16 cellular contexts compared by ENCODE assay signal in genomic region chr1:12398135-12398450, GRCh38.
A peak's percentile ranks its signal among the peaks of the same experiment; 100 is the strongest.
DNase-seq lines count a peak whose midpoint lies in the region; ATAC-seq and TF ChIP-seq lines count a peak whose summit lies in the region.
"Had no signal": no experiment of that assay in that cellular context is flagged by ENCODE, and none has a peak within 500 bp of the region (broad histone marks: within the 10 kb centered on the region; RNA-seq: fewer than 3 reads in every experiment).

No MANE protein-coding gene starts in this region.

- intact Hi-C loops in activated CD8-positive, alpha-beta T cell treated with anti-CD3 and anti-CD28 coated beads for 36 hours (cut with micrococcal nuclease), result no loop called here
- intact Hi-C loops in activated T-helper 1 cell treated with anti-CD3 and anti-CD28 coated beads, Interleukin-12 subunit alpha, Interleukin-12 subunit beta, Interleukin-2, Interleukin-4 antibody, amounts not matched to agents 30 ng/mL and 10 ng/mL and 1 ng/mL, durations not matched to agents 14 hours and 24 hours and 36 hours (cut with micrococcal nuclease), result no loop called here
- intact Hi-C loops in naive thymus-derived CD4-positive, alpha-beta T cell (cut with micrococcal nuclease), result no loop called here
- intact Hi-C loops in vagina (cut with DNase I), result no loop called here

- H3K9me3 ChIP-seq in CD4-positive, CD25-positive, alpha-beta regulatory T cell (ENCODE audit: control insufficient read depth in 2 of 2, low read length in 2 of 2), result no peaks in the 10 kb centered on the region
- H3K9me3 ChIP-seq in naive thymus-derived CD4-positive, alpha-beta T cell (ENCODE audit: control insufficient read depth in 2 of 3, low read length in 3 of 3), result no peaks in the 10 kb centered on the region
- H3K9me3 ChIP-seq in vagina, result no peaks in the 10 kb centered on the region

- no peak for ATAC-seq in activated CD8-positive, alpha-beta T cell treated with anti-CD3 and anti-CD28 coated beads, Interleukin-2, amount 10 ng/mL, durations not matched to agents 7 days and 5 days
- ATAC-seq in activated CD8-positive, alpha-beta T cell treated with anti-CD3 and anti-CD28 coated beads for 36 hours, result no peak
- ATAC-seq in CD4-positive, CD25-positive, alpha-beta regulatory T cell (ENCODE audit: low read depth in 2 of 2), result no peak
- no peak for ATAC-seq in naive thymus-derived CD4-positive, alpha-beta T cell
- ATAC-seq in GM19397 (IDR thresholded peaks at IDR 0.05; ENCODE audit: unreplicated experiment), result no peak

- DNase-seq in activated CD8-positive, alpha-beta T cell treated with anti-CD3 and anti-CD28 coated beads, Interleukin-2, amount 10 ng/mL, durations not matched to agents 7 days and 5 days, result no peak
- DNase-seq in activated CD8-positive, alpha-beta T cell treated with anti-CD3 and anti-CD28 coated beads for 36 hours, result no peak
- no peak for DNase-seq in CD4-positive, CD25-positive, alpha-beta regulatory T cell
- no peak for DNase-seq in activated T-helper 1 cell treated with anti-CD3 and anti-CD28 coated beads, Interleukin-12 subunit alpha, Interleukin-12 subunit beta, Interleukin-2, Interleukin-4 antibody, amounts not matched to agents 30 ng/mL and 10 ng/mL and 1 ng/mL, durations not matched to agents 14 hours and 24 hours and 36 hours (ENCODE audit: low spot score)
- no peak for DNase-seq in naive thymus-derived CD4-positive, alpha-beta T cell
- DNase-seq in vagina (ENCODE audit: extremely low spot score in 2 of 2), result no peak
- DNase-seq: DMS53; NCI-H1417; NCI-H2029; NCI-H2171; NCI-H446; NK-92 treated with Interleukin-12 subunit alpha and Interleukin-12 subunit beta, amount 100 ng/mL, for 24 hours; OCI-M1; RPMI8226 had no signal

- H3K4me3 ChIP-seq in CD4-positive, CD25-positive, alpha-beta regulatory T cell (ENCODE audit: low read depth, low read length), result no peak overlapping the region
- H3K4me3 ChIP-seq in naive thymus-derived CD4-positive, alpha-beta T cell (ENCODE audit: low read length), result no peak overlapping the region
- no peak overlapping the region for H3K4me3 ChIP-seq in vagina

- no peak for TF ChIP-seq POLR2A in vagina (IDR thresholded peaks at IDR 0.05)

- no peaks in the 10 kb centered on the region for H3K27me3 ChIP-seq in CD4-positive, CD25-positive, alpha-beta regulatory T cell (ENCODE audit: control insufficient read depth, insufficient read depth, low read length)
- H3K27me3 ChIP-seq in naive thymus-derived CD4-positive, alpha-beta T cell (ENCODE audit: control insufficient read depth in 2 of 2, insufficient read depth in 2 of 2, low read length in 2 of 2), result no peaks in the 10 kb centered on the region
- no peaks in the 10 kb centered on the region for H3K27me3 ChIP-seq in vagina

- peaks cover 45% of the 10 kb centered on the region for H3K36me3 Mint-ChIP-seq in activated CD8-positive, alpha-beta T cell treated with anti-CD3 and anti-CD28 coated beads, Interleukin-2, amount 10 ng/mL, durations not matched to agents 7 days and 5 days (ENCODE audit: low read depth)
- H3K36me3 Mint-ChIP-seq in activated CD8-positive, alpha-beta T cell treated with anti-CD3 and anti-CD28 coated beads for 36 hours (ENCODE audit: low read depth), result peaks cover 4% of the 10 kb centered on the region
- peaks cover 28% of the 10 kb centered on the region for H3K36me3 Mint-ChIP-seq in CD4-positive, CD25-positive, alpha-beta regulatory T cell
- peaks cover 31% of the 10 kb centered on the region for H3K36me3 Mint-ChIP-seq in activated T-helper 1 cell treated with anti-CD3 and anti-CD28 coated beads, Interleukin-12 subunit alpha, Interleukin-12 subunit beta, Interleukin-2, Interleukin-4 antibody, amounts not matched to agents 30 ng/mL and 10 ng/mL and 1 ng/mL, durations not matched to agents 14 hours and 24 hours and 36 hours (ENCODE audit: low read depth)
- H3K36me3 Mint-ChIP-seq in naive thymus-derived CD4-positive, alpha-beta T cell, result peaks cover 0 to 48% (median 39%) of the 10 kb centered on the region in 5 donors

- POLR2A ChIA-PET in activated CD8-positive, alpha-beta T cell treated with anti-CD3 and anti-CD28 coated beads, Interleukin-2, amount 10 ng/mL, durations not matched to agents 7 days and 5 days (lab: Charles Lee), result no interaction called here
- POLR2A ChIA-PET in activated CD8-positive, alpha-beta T cell treated with anti-CD3 and anti-CD28 coated beads for 36 hours (lab: Charles Lee), result interaction anchor here (1.0 kb wide), 2 partner anchors 23 to 222 kb away, joined by 3 read pairs; no protein-coding TSS in a partner anchor
- POLR2A ChIA-PET in naive thymus-derived CD4-positive, alpha-beta T cell (lab: Charles Lee), result interaction anchor here (0.8 to 1.0 kb wide), 2 partner anchors 58 to 64 kb away, joined by 4 read pairs; no protein-coding TSS in a partner anchor

- peaks cover 10% of the 10 kb centered on the region for H3K9me3 Mint-ChIP-seq in activated CD8-positive, alpha-beta T cell treated with anti-CD3 and anti-CD28 coated beads, Interleukin-2, amount 10 ng/mL, durations not matched to agents 7 days and 5 days (ENCODE audit: insufficient read depth)
- H3K9me3 Mint-ChIP-seq in activated CD8-positive, alpha-beta T cell treated with anti-CD3 and anti-CD28 coated beads for 36 hours, result no peaks in the 10 kb centered on the region
- peaks cover 0 to 1% (median 0%) of the 10 kb centered on the region in 7 donors for H3K9me3 Mint-ChIP-seq in CD4-positive, CD25-positive, alpha-beta regulatory T cell
- peaks cover 5% of the 10 kb centered on the region for H3K9me3 Mint-ChIP-seq in activated T-helper 1 cell treated with anti-CD3 and anti-CD28 coated beads, Interleukin-12 subunit alpha, Interleukin-12 subunit beta, Interleukin-2, Interleukin-4 antibody, amounts not matched to agents 30 ng/mL and 10 ng/mL and 1 ng/mL, durations not matched to agents 14 hours and 24 hours and 36 hours
- no peaks in the 10 kb centered on the region for H3K9me3 Mint-ChIP-seq in naive thymus-derived CD4-positive, alpha-beta T cell

- peak overlapping the region; percentile 64 for H3K27ac Mint-ChIP-seq in activated CD8-positive, alpha-beta T cell treated with anti-CD3 and anti-CD28 coated beads, Interleukin-2, amount 10 ng/mL, durations not matched to agents 7 days and 5 days
- H3K27ac Mint-ChIP-seq in activated CD8-positive, alpha-beta T cell treated with anti-CD3 and anti-CD28 coated beads for 36 hours, result no peak overlapping the region
- peak overlapping the region; percentile 11 to 76 (median 43) for H3K27ac Mint-ChIP-seq in CD4-positive, CD25-positive, alpha-beta regulatory T cell
- H3K27ac Mint-ChIP-seq in activated T-helper 1 cell treated with anti-CD3 and anti-CD28 coated beads, Interleukin-12 subunit alpha, Interleukin-12 subunit beta, Interleukin-2, Interleukin-4 antibody, amounts not matched to agents 30 ng/mL and 10 ng/mL and 1 ng/mL, durations not matched to agents 14 hours and 24 hours and 36 hours, result peak overlapping the region; percentile 4
- peak overlapping the region in 8 of 9 donors; percentile 9 to 81 (median 48) for H3K27ac Mint-ChIP-seq in naive thymus-derived CD4-positive, alpha-beta T cell

- H3K27ac ChIP-seq in CD4-positive, CD25-positive, alpha-beta regulatory T cell (ENCODE audit: insufficient read depth, low read length, poor library complexity, severe bottlenecking), result no peak overlapping the region
- H3K27ac ChIP-seq in naive thymus-derived CD4-positive, alpha-beta T cell (ENCODE audit: low read depth, low read length), result no peak overlapping the region
- H3K27ac ChIP-seq in vagina, result no peak overlapping the region
- H3K27ac ChIP-seq: C4-2B had no signal

- CTCF ChIA-PET in activated CD8-positive, alpha-beta T cell treated with anti-CD3 and anti-CD28 coated beads, Interleukin-2, amount 10 ng/mL, durations not matched to agents 7 days and 5 days (lab: Charles Lee), result interaction anchor here (1.0 to 1.7 kb wide), 5 partner anchors 10 to 261 kb away, joined by 3 to 8 read pairs (median 4); no protein-coding TSS in a partner anchor
- CTCF ChIA-PET in activated CD8-positive, alpha-beta T cell treated with anti-CD3 and anti-CD28 coated beads for 36 hours (lab: Charles Lee), result interaction anchor here (1.4 kb wide), 1 partner anchor 9 kb away, joined by 6 read pairs; no protein-coding TSS in a partner anchor
- CTCF ChIA-PET in naive thymus-derived CD4-positive, alpha-beta T cell (lab: Charles Lee), result interaction anchor here (0.9 to 1.4 kb wide), 3 partner anchors 14 to 221 kb away, joined by 3 to 4 read pairs (median 3); no protein-coding TSS in a partner anchor

- peaks cover 31% of the 10 kb centered on the region for H3K36me3 ChIP-seq in CD4-positive, CD25-positive, alpha-beta regulatory T cell (ENCODE audit: control insufficient read depth, insufficient read depth, low read length)
- H3K36me3 ChIP-seq in naive thymus-derived CD4-positive, alpha-beta T cell (ENCODE audit: control insufficient read depth in 2 of 3, insufficient read depth in 3 of 3, low read length in 3 of 3), result peaks cover 0 to 19% (median 2%) of the 10 kb centered on the region in 3 experiments
- peaks cover 0 to 17% of the 10 kb centered on the region in 2 donors for H3K36me3 ChIP-seq in vagina

- peaks cover 5% of the 10 kb centered on the region for H3K4me1 ChIP-seq in CD4-positive, CD25-positive, alpha-beta regulatory T cell (ENCODE audit: control insufficient read depth, insufficient read depth, low read length, poor library complexity, severe bottlenecking)
- peaks cover 0 to 16% of the 10 kb centered on the region in 2 donors for H3K4me1 ChIP-seq in naive thymus-derived CD4-positive, alpha-beta T cell (ENCODE audit: control insufficient read depth in 2 of 2, insufficient read depth in 2 of 2, low read length in 2 of 2)
- no peaks in the 10 kb centered on the region for H3K4me1 ChIP-seq in vagina

- H3K4me1 Mint-ChIP-seq in activated CD8-positive, alpha-beta T cell treated with anti-CD3 and anti-CD28 coated beads, Interleukin-2, amount 10 ng/mL, durations not matched to agents 7 days and 5 days (ENCODE audit: low read depth), result peaks cover 26% of the 10 kb centered on the region
- H3K4me1 Mint-ChIP-seq in activated CD8-positive, alpha-beta T cell treated with anti-CD3 and anti-CD28 coated beads for 36 hours (ENCODE audit: low read depth), result peaks cover 15% of the 10 kb centered on the region
- H3K4me1 Mint-ChIP-seq in CD4-positive, CD25-positive, alpha-beta regulatory T cell, result peaks cover 8 to 21% (median 15%) of the 10 kb centered on the region in 4 donors
- H3K4me1 Mint-ChIP-seq in activated T-helper 1 cell treated with anti-CD3 and anti-CD28 coated beads, Interleukin-12 subunit alpha, Interleukin-12 subunit beta, Interleukin-2, Interleukin-4 antibody, amounts not matched to agents 30 ng/mL and 10 ng/mL and 1 ng/mL, durations not matched to agents 14 hours and 24 hours and 36 hours (ENCODE audit: low read depth), result peaks cover 22% of the 10 kb centered on the region
- H3K4me1 Mint-ChIP-seq in naive thymus-derived CD4-positive, alpha-beta T cell, result peaks cover 13 to 30% (median 23%) of the 10 kb centered on the region in 7 donors

- no peak overlapping the region for H3K4me3 Mint-ChIP-seq in activated CD8-positive, alpha-beta T cell treated with anti-CD3 and anti-CD28 coated beads, Interleukin-2, amount 10 ng/mL, durations not matched to agents 7 days and 5 days
- no peak overlapping the region for H3K4me3 Mint-ChIP-seq in activated CD8-positive, alpha-beta T cell treated with anti-CD3 and anti-CD28 coated beads for 36 hours
- H3K4me3 Mint-ChIP-seq in CD4-positive, CD25-positive, alpha-beta regulatory T cell, result no peak overlapping the region
- H3K4me3 Mint-ChIP-seq in activated T-helper 1 cell treated with anti-CD3 and anti-CD28 coated beads, Interleukin-12 subunit alpha, Interleukin-12 subunit beta, Interleukin-2, Interleukin-4 antibody, amounts not matched to agents 30 ng/mL and 10 ng/mL and 1 ng/mL, durations not matched to agents 14 hours and 24 hours and 36 hours, result peak overlapping the region; percentile 3
- peak overlapping the region in 4 of 10 donors; percentile 6 to 51 (median 14) for H3K4me3 Mint-ChIP-seq in naive thymus-derived CD4-positive, alpha-beta T cell

- no peak for TF ChIP-seq CTCF in activated CD8-positive, alpha-beta T cell treated with anti-CD3 and anti-CD28 coated beads for 36 hours (IDR thresholded peaks at IDR 0.05)
- TF ChIP-seq CTCF in vagina (IDR thresholded peaks at IDR 0.05), result no peak

- no peaks in the 10 kb centered on the region for H3K27me3 Mint-ChIP-seq in activated CD8-positive, alpha-beta T cell treated with anti-CD3 and anti-CD28 coated beads, Interleukin-2, amount 10 ng/mL, durations not matched to agents 7 days and 5 days (ENCODE audit: low read depth)
- no peaks in the 10 kb centered on the region for H3K27me3 Mint-ChIP-seq in activated CD8-positive, alpha-beta T cell treated with anti-CD3 and anti-CD28 coated beads for 36 hours
- no peaks in the 10 kb centered on the region for H3K27me3 Mint-ChIP-seq in CD4-positive, CD25-positive, alpha-beta regulatory T cell
- no peaks in the 10 kb centered on the region for H3K27me3 Mint-ChIP-seq in activated T-helper 1 cell treated with anti-CD3 and anti-CD28 coated beads, Interleukin-12 subunit alpha, Interleukin-12 subunit beta, Interleukin-2, Interleukin-4 antibody, amounts not matched to agents 30 ng/mL and 10 ng/mL and 1 ng/mL, durations not matched to agents 14 hours and 24 hours and 36 hours (ENCODE audit: insufficient read depth)
- no peaks in the 10 kb centered on the region for H3K27me3 Mint-ChIP-seq in naive thymus-derived CD4-positive, alpha-beta T cell
